Comparison of ENCODE assay signal across 17 cellular contexts in genomic region chr12:65958456-65958855, GRCh38.
DNase-seq lines count a peak whose midpoint lies in the region; ATAC-seq and TF ChIP-seq lines count a peak whose summit lies in the region.
"Had no signal": no experiment of that assay in that cellular context is flagged by ENCODE, and none has a peak within 500 bp of the region (broad histone marks: within the 10 kb centered on the region; RNA-seq: fewer than 3 reads in every experiment).

No MANE protein-coding gene starts in this region.

- H3K4ac ChIP-seq in mesendoderm (ENCODE audit: low read depth, low read length), result no peak overlapping the region

- CTCF ChIA-PET in mammary epithelial cell (lab: Charles Lee; ENCODE audit: low non-redundant PET), result interaction anchor here (0.6 kb wide), 1 partner anchor 356 kb away, joined by 4 read pairs; no protein-coding TSS in a partner anchor

- intact Hi-C loops in mammary epithelial cell (cut with micrococcal nuclease), result no loop called here

- H2BK120ac ChIP-seq in mesendoderm (ENCODE audit: low read depth, low read length), result no peak overlapping the region

- no peak for ATAC-seq in HG03196 (IDR thresholded peaks at IDR 0.05; ENCODE audit: unreplicated experiment)
- no peak for ATAC-seq in stimulated activated naive B cell treated with anti-CD40 and anti-IgM and Interleukin-4, amounts not matched to agents 10 μg/mL and 1 μg/mL and 100 μg/mL, for 72 hours (replicated peaks)
- ATAC-seq: CD8-positive, alpha-beta T cell; GM12878; naive thymus-derived CD8-positive, alpha-beta T cell; stimulated activated memory B cell treated with anti-CD40 and anti-IgM and Interleukin-4, amounts not matched to agents 10 μg/mL and 1 μg/mL and 100 μg/mL, for 72 hours had no signal

- no TSS peak for BruUV-seq in mammary epithelial cell (replicated peaks; lab: Mats Ljungman, UMichigan)

- H3K36me3 ChIP-seq in ACC112 (ENCODE audit: insufficient read depth, low read length), result peaks cover 59% of the 10 kb centered on the region
- H3K36me3 ChIP-seq in mammary epithelial cell (ENCODE audit: insufficient read depth, low read length), result peaks cover 46% of the 10 kb centered on the region
- no peaks in the 10 kb centered on the region for H3K36me3 ChIP-seq in mesendoderm (ENCODE audit: control insufficient read depth, insufficient read depth, low read length)
- H3K36me3 ChIP-seq: spleen, transverse colon had no signal

- H3K4me3 Mint-ChIP-seq in stimulated activated naive B cell treated with anti-CD40 and anti-IgM and Interleukin-4, amounts not matched to agents 10 μg/mL and 1 μg/mL and 100 μg/mL, for 72 hours, result no peak overlapping the region
- H3K4me3 Mint-ChIP-seq: activated CD4-positive, alpha-beta memory T cell treated with anti-CD3 and anti-CD28 coated beads, Interleukin-2, amount 10 ng/mL, durations not matched to agents 7 days and 5 days; activated T-helper 1 cell treated with anti-CD3 and anti-CD28 coated beads, Interleukin-12 subunit alpha, Interleukin-12 subunit beta, Interleukin-2, Interleukin-4 antibody, amounts not matched to agents 30 ng/mL and 10 ng/mL and 1 ng/mL, durations not matched to agents 14 hours and 24 hours and 36 hours; CD8-positive, alpha-beta T cell; naive thymus-derived CD8-positive, alpha-beta T cell; stimulated activated memory B cell treated with anti-CD40 and anti-IgM and Interleukin-4, amounts not matched to agents 10 μg/mL and 1 μg/mL and 100 μg/mL, for 72 hours had no signal

- H4K5ac ChIP-seq in mesendoderm (ENCODE audit: low read length), result no peak overlapping the region

- H2AK5ac ChIP-seq in mesendoderm (ENCODE audit: low read length), result no peak overlapping the region

- H3K4me2 ChIP-seq in mammary epithelial cell (ENCODE audit: insufficient read depth, low read depth, low read length), result no peak overlapping the region
- no peak overlapping the region for H3K4me2 ChIP-seq in mesendoderm (ENCODE audit: low read length)

- no peak overlapping the region for H3K23ac ChIP-seq in mesendoderm (ENCODE audit: low read length)

- H3K56ac ChIP-seq in mesendoderm (ENCODE audit: low read length), result no peak overlapping the region

- WGBS in mammary epithelial cell (ENCODE audit: low coverage, missing lambda C conversion rate), result 19% methylated on average over 4 of the region's 4 CpGs
- WGBS in mesendoderm (ENCODE audit: extremely low coverage, insufficient coverage, low lambda C conversion rate), result no CpG with 5 or more reads among the region's 4 CpGs

- H3K36me3 Mint-ChIP-seq in stimulated activated naive B cell treated with anti-CD40 and anti-IgM and Interleukin-4, amounts not matched to agents 10 μg/mL and 1 μg/mL and 100 μg/mL, for 72 hours, result no peaks in the 10 kb centered on the region
- H3K36me3 Mint-ChIP-seq: CD8-positive, alpha-beta T cell; naive thymus-derived CD8-positive, alpha-beta T cell; stimulated activated memory B cell treated with anti-CD40 and anti-IgM and Interleukin-4, amounts not matched to agents 10 μg/mL and 1 μg/mL and 100 μg/mL, for 72 hours had no signal

- H3K79me2 ChIP-seq in ACC112 (ENCODE audit: control insufficient read depth, insufficient read depth, low read length, unreplicated experiment), result peaks cover 55% of the 10 kb centered on the region
- peaks cover 77% of the 10 kb centered on the region for H3K79me2 ChIP-seq in mammary epithelial cell (ENCODE audit: insufficient read depth, low read length)
- no peaks in the 10 kb centered on the region for H3K79me2 ChIP-seq in mesendoderm (ENCODE audit: control insufficient read depth, insufficient read depth, low read length)

- peak; percentile 85 for DNase-seq in HT-29 (ENCODE audit: low spot score)
- DNase-seq in mammary epithelial cell, result peak; percentile 87
- peak; percentile 33 for DNase-seq in mesendoderm
- no peak for DNase-seq in activated gamma-delta T cell (lab: John Stamatoyannopoulos, UW)
- DNase-seq in putamen (ENCODE audit: low spot score), result no peak
- no peak for DNase-seq in stimulated activated naive B cell treated with anti-CD40 and anti-IgM and Interleukin-4, amounts not matched to agents 10 μg/mL and 1 μg/mL and 100 μg/mL, for 72 hours
- DNase-seq: activated CD4-positive, alpha-beta memory T cell treated with anti-CD3 and anti-CD28 coated beads, Interleukin-2, amount 10 ng/mL, durations not matched to agents 7 days and 5 days; CD8-positive, alpha-beta T cell; naive thymus-derived CD8-positive, alpha-beta T cell; NCI-H187; spleen; transverse colon had no signal

- peaks cover 2 to 13% of the 10 kb centered on the region in 2 donors for H3K4me1 Mint-ChIP-seq in stimulated activated naive B cell treated with anti-CD40 and anti-IgM and Interleukin-4, amounts not matched to agents 10 μg/mL and 1 μg/mL and 100 μg/mL, for 72 hours
- H3K4me1 Mint-ChIP-seq: activated CD4-positive, alpha-beta memory T cell treated with anti-CD3 and anti-CD28 coated beads, Interleukin-2, amount 10 ng/mL, durations not matched to agents 7 days and 5 days had no signal

- no peak overlapping the region for H3K18ac ChIP-seq in mesendoderm (ENCODE audit: low read length)

- no peak overlapping the region for H4K8ac ChIP-seq in mesendoderm (ENCODE audit: low read depth, low read length)

- H3K9ac ChIP-seq in mammary epithelial cell (ENCODE audit: insufficient read depth, low read length) (no peak overlapping the region), mesendoderm (ENCODE audit: low read length) (no peak overlapping the region)

- H3K4me3 ChIP-seq in ACC112 (ENCODE audit: low read depth, low read length) (no peak overlapping the region), mammary epithelial cell (replicated peaks in 1 of 3; ENCODE audit: insufficient read depth in 1 of 3, low read depth in 2 of 3, low read length in 3 of 3) (no peak overlapping the region), mesendoderm (ENCODE audit: low read length) (no peak overlapping the region)
- H3K4me3 ChIP-seq: GM12878, spleen, transverse colon had no signal

- H4K20me1 ChIP-seq in mammary epithelial cell (ENCODE audit: insufficient read depth, low read length), result no peaks in the 10 kb centered on the region

- H3K9me3 ChIP-seq in mammary epithelial cell (replicated peaks; ENCODE audit: insufficient read depth, low read length), result no peaks in the 10 kb centered on the region
- H3K9me3 ChIP-seq: spleen, transverse colon had no signal

- no peaks in the 10 kb centered on the region for H3K9me3 Mint-ChIP-seq in stimulated activated naive B cell treated with anti-CD40 and anti-IgM and Interleukin-4, amounts not matched to agents 10 μg/mL and 1 μg/mL and 100 μg/mL, for 72 hours
- H3K9me3 Mint-ChIP-seq: activated CD4-positive, alpha-beta memory T cell treated with anti-CD3 and anti-CD28 coated beads, Interleukin-2, amount 10 ng/mL, durations not matched to agents 7 days and 5 days; activated T-helper 1 cell treated with anti-CD3 and anti-CD28 coated beads, Interleukin-12 subunit alpha, Interleukin-12 subunit beta, Interleukin-2, Interleukin-4 antibody, amounts not matched to agents 30 ng/mL and 10 ng/mL and 1 ng/mL, durations not matched to agents 14 hours and 24 hours and 36 hours; CD8-positive, alpha-beta T cell; naive thymus-derived CD8-positive, alpha-beta T cell; stimulated activated memory B cell treated with anti-CD40 and anti-IgM and Interleukin-4, amounts not matched to agents 10 μg/mL and 1 μg/mL and 100 μg/mL, for 72 hours had no signal

- H3K27ac Mint-ChIP-seq in stimulated activated naive B cell treated with anti-CD40 and anti-IgM and Interleukin-4, amounts not matched to agents 10 μg/mL and 1 μg/mL and 100 μg/mL, for 72 hours, result no peak overlapping the region
- H3K27ac Mint-ChIP-seq: activated CD4-positive, alpha-beta memory T cell treated with anti-CD3 and anti-CD28 coated beads, Interleukin-2, amount 10 ng/mL, durations not matched to agents 7 days and 5 days; activated T-helper 1 cell treated with anti-CD3 and anti-CD28 coated beads, Interleukin-12 subunit alpha, Interleukin-12 subunit beta, Interleukin-2, Interleukin-4 antibody, amounts not matched to agents 30 ng/mL and 10 ng/mL and 1 ng/mL, durations not matched to agents 14 hours and 24 hours and 36 hours; CD8-positive, alpha-beta T cell; naive thymus-derived CD8-positive, alpha-beta T cell; stimulated activated memory B cell treated with anti-CD40 and anti-IgM and Interleukin-4, amounts not matched to agents 10 μg/mL and 1 μg/mL and 100 μg/mL, for 72 hours had no signal

- dilution Hi-C loops in mammary epithelial cell (cut with HindIII; ENCODE audit: low sequenced_read_pairs), result no loop called here

- H3K4me1 ChIP-seq in ACC112 (ENCODE audit: control insufficient read depth, insufficient read depth, low read length, unreplicated experiment), result peaks cover 44% of the 10 kb centered on the region
- peaks cover 55% of the 10 kb centered on the region for H3K4me1 ChIP-seq in mammary epithelial cell (ENCODE audit: insufficient read depth, low read length)
- no peaks in the 10 kb centered on the region for H3K4me1 ChIP-seq in mesendoderm (ENCODE audit: control insufficient read depth, low read depth, low read length)

- no peaks in the 10 kb centered on the region for H3K27me3 ChIP-seq in ACC112 (ENCODE audit: insufficient read depth, low read length)
- no peaks in the 10 kb centered on the region for H3K27me3 ChIP-seq in mammary epithelial cell (ENCODE audit: insufficient read depth, low read length)
- no peaks in the 10 kb centered on the region for H3K27me3 ChIP-seq in mesendoderm (ENCODE audit: insufficient read depth, low read length, poor library complexity)

- H2BK5ac ChIP-seq in mesendoderm (ENCODE audit: low read length), result no peak overlapping the region

- H2BK15ac ChIP-seq in mesendoderm (replicated peaks; ENCODE audit: low read depth), result no peak overlapping the region

- H3K27ac ChIP-seq in ACC112 (ENCODE audit: low read depth, low read length), result peak overlapping the region; percentile 40
- peak overlapping the region; percentile 47 for H3K27ac ChIP-seq in mammary epithelial cell (ENCODE audit: insufficient read depth, low read depth, low read length)
- H3K27ac ChIP-seq in mesendoderm (ENCODE audit: low read depth, low read length), result no peak overlapping the region
- H3K27ac ChIP-seq: spleen, transverse colon had no signal

- in situ Hi-C loops in mammary epithelial cell (cut with MboI; ENCODE audit: low sequenced_read_pairs in 2 of 2), result no loop called here

- no peaks in the 10 kb centered on the region for H3K79me1 ChIP-seq in mesendoderm (ENCODE audit: low read length)

- H3K27me3 Mint-ChIP-seq in stimulated activated naive B cell treated with anti-CD40 and anti-IgM and Interleukin-4, amounts not matched to agents 10 μg/mL and 1 μg/mL and 100 μg/mL, for 72 hours, result peaks cover 11 to 17% of the 10 kb centered on the region in 2 donors

- H2AFZ ChIP-seq in ACC112 (ENCODE audit: low read length, unreplicated experiment), result no peak overlapping the region
- H2AFZ ChIP-seq in mammary epithelial cell (ENCODE audit: low read depth, low read length), result no peak overlapping the region

- TF ChIP-seq CTCF in mammary epithelial cell (conservative IDR thresholded peaks at IDR 0.05 in 1 of 2, IDR thresholded peaks at IDR 0.05 in 1 of 2; ENCODE audit: extremely low read depth in 1 of 2, insufficient read depth in 1 of 2, low read depth in 1 of 2, low read length in 2 of 2), result no peak

Comparison
In these comparisons a context has a peak if more than half of its experiments do, and no peak if none do; other contexts are left out.
1. DNase-seq: peak in HT-29 (single experiment), mammary epithelial cell (single experiment) and mesendoderm (single experiment); none in activated gamma-delta T cell (single experiment), putamen (single experiment) and stimulated activated naive B cell treated with anti-CD40 and anti-IgM and Interleukin-4, amounts not matched to agents 10 μg/mL and 1 μg/mL and 100 μg/mL, for 72 hours (single experiment).